1 cellular context compared by ENCODE assay signal in genomic region chr13:84844473-84844872, GRCh38.
TF ChIP-seq lines count a peak whose summit lies in the region.

No MANE protein-coding gene starts in this region.

TF ChIP-seq in H1, 55 proteins besides CTCF, POLR2A, EP300 and RAD21:
- TF ChIP-seq BCL11A (IDR thresholded peaks at IDR 0.05; ENCODE audit: low read depth in 2 of 2, low read length in 2 of 2): no peak
- TF ChIP-seq POLR2AphosphoS5 (IDR thresholded peaks at IDR 0.05; ENCODE audit: low read depth, low read length): no peak
- TF ChIP-seq CHD2 (IDR thresholded peaks at IDR 0.05; ENCODE audit: low read length): no peak
- no peak for TF ChIP-seq TEAD4 (IDR thresholded peaks at IDR 0.05; ENCODE audit: low read depth, low read length)
- TF ChIP-seq ZNF274 (IDR thresholded peaks at IDR 0.05; ENCODE audit: borderline replicate concordance, extremely low read depth, low read length): no peak
- no peak for TF ChIP-seq MAFK (IDR thresholded peaks at IDR 0.05; ENCODE audit: low read depth, low read length)
- TF ChIP-seq CEBPB (IDR thresholded peaks at IDR 0.05; ENCODE audit: low read depth, low read length): no peak
- TF ChIP-seq TBP (IDR thresholded peaks at IDR 0.05; ENCODE audit: low read depth, low read length): no peak
- no peak for TF ChIP-seq ASH2L (IDR thresholded peaks at IDR 0.05; ENCODE audit: low read length)
- no peak for TF ChIP-seq CTBP2 (IDR thresholded peaks at IDR 0.05; ENCODE audit: borderline replicate concordance, insufficient read depth, insufficient read length, low read length)
- TF ChIP-seq CBX8 (IDR thresholded peaks at IDR 0.05; ENCODE audit: borderline replicate concordance, low read depth, low read length): no peak
- TF ChIP-seq BRCA1 (IDR thresholded peaks at IDR 0.05; ENCODE audit: low read depth, low read length): no peak
- TF ChIP-seq RXRA (IDR thresholded peaks at IDR 0.05; ENCODE audit: insufficient read depth, low read depth, low read length): no peak
- no peak for TF ChIP-seq GABPA (IDR thresholded peaks at IDR 0.05; ENCODE audit: borderline replicate concordance, insufficient read depth, low read length)
- no peak for TF ChIP-seq SRF (IDR thresholded peaks at IDR 0.05; ENCODE audit: low read depth, low read length)
- no peak for TF ChIP-seq SIN3A (conservative IDR thresholded peaks at IDR 0.05 in 1 of 2, IDR thresholded peaks at IDR 0.05 in 1 of 2; ENCODE audit: low read depth in 1 of 2, low read length in 2 of 2)
- TF ChIP-seq SP1 (IDR thresholded peaks at IDR 0.05; ENCODE audit: low read depth, low read length): no peak
- no peak for TF ChIP-seq NRF1 (IDR thresholded peaks at IDR 0.05; ENCODE audit: low read depth, low read length)
- TF ChIP-seq PHF8 (conservative IDR thresholded peaks at IDR 0.05; ENCODE audit: low read depth, low read length): no peak
- no peak for TF ChIP-seq CHD1 (IDR thresholded peaks at IDR 0.05; ENCODE audit: low read depth, low read length)
